15 cellular contexts compared by ENCODE assay signal in the genomic region with DNA sequence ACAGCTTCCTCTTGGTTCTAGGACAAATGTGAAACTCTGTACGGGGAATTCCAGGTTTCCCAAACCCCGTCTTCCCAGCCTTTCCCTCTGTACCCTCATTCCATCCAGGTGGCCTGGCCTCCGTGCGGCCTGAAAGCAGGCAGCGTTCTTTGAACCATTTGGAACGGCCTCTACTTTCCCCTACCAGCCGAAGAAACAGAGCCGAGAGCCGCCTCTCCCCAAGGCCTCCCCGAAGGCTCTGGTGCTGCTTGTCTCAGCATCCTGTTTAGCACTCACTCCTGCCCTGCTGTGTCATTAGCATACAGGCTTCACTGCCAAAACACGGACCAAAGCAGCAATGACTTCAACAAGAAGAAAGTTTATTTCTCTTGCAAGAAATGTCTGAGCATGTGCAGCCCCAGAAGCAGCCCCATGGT.
"Had no signal": no experiment of that assay in that cellular context is flagged by ENCODE, and none has a peak within 500 bp of the region (broad histone marks: within the 10 kb centered on the region; RNA-seq: fewer than 3 reads in every experiment).

No MANE protein-coding gene starts in this region.

- H3K9me3 ChIP-seq: ovary, thoracic aorta, transverse colon had no signal

- H3K4me3 ChIP-seq: heart left ventricle, ovary, right atrium auricular region, smooth muscle cell, thoracic aorta, transverse colon had no signal

- H3K27me3 ChIP-seq: ovary, right atrium auricular region, transverse colon had no signal

- ATAC-seq: esophagus mucosa; heart left ventricle; natural killer cell; stimulated activated naive CD8-positive, alpha-beta T cell treated with anti-CD3 and anti-CD28 coated beads, Interleukin-15, amount 100 ng/mL, for 72 hours had no signal

- H3K36me3 ChIP-seq: heart left ventricle, ovary, right atrium auricular region, thoracic aorta, transverse colon had no signal

- DNase-seq: effector memory CD4-positive, alpha-beta T cell; heart left ventricle; hippocampal formation; kidney glomerular epithelial cell; natural killer cell; nucleus accumbens; ovary; stimulated activated CD4-positive, alpha-beta T cell treated with anti-CD3 and anti-CD28 coated beads, Interleukin-4, amount 100 ng/mL, for 24 hours; stimulated activated naive B cell treated with anti-CD40 and anti-IgM and Interleukin-4, amounts not matched to agents 10 μg/mL and 1 μg/mL and 100 μg/mL, for 72 hours; stimulated activated naive CD8-positive, alpha-beta T cell treated with anti-CD3 and anti-CD28 coated beads, Interleukin-15, amount 100 ng/mL, for 72 hours; transverse colon had no signal

- H3K27ac ChIP-seq: heart left ventricle, ovary, right atrium auricular region, thoracic aorta, transverse colon had no signal

- H3K4me2 ChIP-seq: smooth muscle cell had no signal

- H3K4me1 ChIP-seq: right atrium auricular region had no signal
